ENCODE assay signal across 9 cellular contexts in the genomic region with DNA sequence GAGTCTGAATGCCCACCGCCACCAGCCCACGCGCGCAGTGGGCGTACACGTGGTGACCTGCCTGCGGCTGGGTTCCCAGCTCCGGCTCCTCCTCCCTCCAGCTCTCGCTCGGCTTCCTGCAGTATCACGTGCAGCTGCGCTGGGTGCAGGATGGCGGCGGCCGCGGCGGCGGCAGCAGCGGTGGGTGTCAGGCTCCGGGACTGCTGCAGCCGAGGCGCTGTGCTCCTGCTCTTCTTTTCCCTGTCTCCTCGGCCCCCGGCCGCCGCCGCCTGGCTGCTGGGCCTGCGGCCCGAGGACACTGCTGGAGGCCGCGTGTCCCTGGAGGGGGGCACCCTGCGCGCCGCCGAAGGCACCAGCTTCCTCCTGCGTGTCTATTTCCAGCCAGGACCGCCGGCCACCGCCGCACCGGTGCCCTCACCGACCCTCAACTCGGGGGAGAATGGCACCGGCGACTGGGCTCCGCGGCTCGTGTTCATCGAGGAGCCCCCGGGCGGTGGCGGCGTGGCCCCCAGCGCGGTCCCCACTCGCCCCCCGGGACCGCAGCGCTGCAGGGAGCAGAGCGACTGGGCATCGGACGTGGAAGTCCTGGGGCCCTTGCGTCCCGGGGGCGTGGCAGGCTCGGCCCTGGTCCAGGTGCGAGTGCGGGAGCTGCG. TPM values are rescaled to one million over a fixed set of nuclear protein-coding genes. Genes with fewer than 3 reads are reported as not detected.
DNase-seq lines count a peak whose midpoint lies in the region; ATAC-seq and TF ChIP-seq lines count a peak whose summit lies in the region.
"Had no signal": no experiment of that assay in that cellular context is flagged by ENCODE, and none has a peak within 500 bp of the region (broad histone marks: within the 10 kb centered on the region; RNA-seq: fewer than 3 reads in every experiment).

CNNM1 (plus strand) TSS at position 119 of the 653 bp plus-strand sequence; CDS start at position 151, 32 bp downstream.

- no peak within 1 kb of the TSS for H3K4me2 ChIP-seq in Karpas-422 (ENCODE audit: low read depth, low read length, poor library complexity, severe bottlenecking)

- intact Hi-C loops in naive thymus-derived CD4-positive, alpha-beta T cell (cut with micrococcal nuclease): no loop called here
- intact Hi-C loops in thyroid gland (cut with DNase I): no loop called here

- 0 to 1% methylated on average over 4 to 28 of the region's 69 CpGs for WGBS in thyroid gland, 2 donors

- peak within 1 kb of the TSS; percentile 39 to 80 (median 70) for H3K4me3 Mint-ChIP-seq in naive thymus-derived CD4-positive, alpha-beta T cell

- H2AFZ ChIP-seq in Karpas-422 (ENCODE audit: low read length): no peak within 1 kb of the TSS

- TF ChIP-seq POLR2A in thyroid gland (IDR thresholded peaks at IDR 0.05): no peak

- peaks cover 0 to 9% (median 0%) of the 10 kb centered on the region in 11 donors for H3K9me3 Mint-ChIP-seq in naive thymus-derived CD4-positive, alpha-beta T cell

- peaks cover 0 to 26% (median 15%) of the 10 kb centered on the region in 7 donors for H3K4me1 Mint-ChIP-seq in naive thymus-derived CD4-positive, alpha-beta T cell

- H4K20me1 ChIP-seq in Karpas-422 (ENCODE audit: insufficient read depth, low read depth, low read length): no peaks in the 10 kb centered on the region

- H3K4me1 ChIP-seq in naive thymus-derived CD4-positive, alpha-beta T cell (ENCODE audit: control insufficient read depth in 2 of 2, insufficient read depth in 2 of 2, low read length in 2 of 2): no peaks in the 10 kb centered on the region
- H3K4me1 ChIP-seq in thyroid gland (peaks cover 11 to 17% of the 10 kb centered on the region in 2 donors), Karpas-422 (ENCODE audit: low read length) (no peaks in the 10 kb centered on the region)

- no peaks in the 10 kb centered on the region for H3K36me3 ChIP-seq in naive thymus-derived CD4-positive, alpha-beta T cell (ENCODE audit: control insufficient read depth in 2 of 3, insufficient read depth in 3 of 3, low read length in 3 of 3)
- H3K36me3 ChIP-seq in thyroid gland (no peaks in the 10 kb centered on the region), Karpas-422 (ENCODE audit: insufficient read depth, low read length) (no peaks in the 10 kb centered on the region)

- H3K9ac ChIP-seq in Karpas-422 (ENCODE audit: low read length): no peak within 1 kb of the TSS

- peaks cover 0 to 6% of the 10 kb centered on the region in 2 donors for H3K27me3 ChIP-seq in naive thymus-derived CD4-positive, alpha-beta T cell (ENCODE audit: control insufficient read depth in 2 of 2, insufficient read depth in 2 of 2, low read length in 2 of 2)
- H3K27me3 ChIP-seq in thyroid gland: no peaks in the 10 kb centered on the region
- no peaks in the 10 kb centered on the region for H3K27me3 ChIP-seq in Karpas-422 (ENCODE audit: low read length)

- H3K9me3 ChIP-seq in naive thymus-derived CD4-positive, alpha-beta T cell (ENCODE audit: control insufficient read depth in 2 of 3, low read length in 3 of 3): no peaks in the 10 kb centered on the region
- H3K9me3 ChIP-seq in thyroid gland: no peaks in the 10 kb centered on the region
- no peaks in the 10 kb centered on the region for H3K9me3 ChIP-seq in Karpas-422 (ENCODE audit: low read length)

- no peaks in the 10 kb centered on the region for H3K9me2 ChIP-seq in Karpas-422 (replicated peaks; ENCODE audit: insufficient read depth, low read length)

- DNase-seq in 8988T (peak; percentile 48), epithelial cell of proximal tubule (ENCODE audit: low read depth) (no peak), thyroid gland (peak; percentile 29 to 41), Karpas-422 (no peak)
- peak; percentile 30 for DNase-seq in activated CD4-positive, CD25-positive, alpha-beta regulatory T cell treated with anti-CD3 and anti-CD28 coated beads, Interleukin-2, amount 50 U/mL, for 72 hours
- DNase-seq in naive thymus-derived CD4-positive, alpha-beta T cell: peak in 4 of 9 donors; percentile 8 to 35 (median 12)

- H3K27ac Mint-ChIP-seq in naive thymus-derived CD4-positive, alpha-beta T cell: peak within 1 kb of the TSS in 1 of 9 donors; percentile 12

- POLR2A ChIA-PET in naive thymus-derived CD4-positive, alpha-beta T cell (lab: Charles Lee): no interaction called here

- CTCF ChIA-PET in naive thymus-derived CD4-positive, alpha-beta T cell (lab: Charles Lee): no interaction called here

- peaks cover 0 to 6% (median 2%) of the 10 kb centered on the region in 5 donors for H3K36me3 Mint-ChIP-seq in naive thymus-derived CD4-positive, alpha-beta T cell

- H3K4me3 ChIP-seq in epithelial cell of proximal tubule (ENCODE audit: low read depth, low read length) (peak within 1 kb of the TSS; percentile 57), thyroid gland (replicated peaks in 1 of 3) (peak within 1 kb of the TSS in 1 of 3 donors; percentile 28), Karpas-422 (ENCODE audit: low read length) (no peak within 1 kb of the TSS)
- H3K4me3 ChIP-seq in naive thymus-derived CD4-positive, alpha-beta T cell (ENCODE audit: low read length): peak within 1 kb of the TSS; percentile 41

- peaks cover 26 to 47% (median 45%) of the 10 kb centered on the region in 5 donors for H3K27me3 Mint-ChIP-seq in naive thymus-derived CD4-positive, alpha-beta T cell

- no peaks in the 10 kb centered on the region for H3K79me2 ChIP-seq in Karpas-422 (ENCODE audit: low read length)

- ATAC-seq in GM18511 (IDR thresholded peaks at IDR 0.05; ENCODE audit: unreplicated experiment) (peak; percentile 78), HG03378 (IDR thresholded peaks at IDR 0.05; ENCODE audit: unreplicated experiment) (peak; percentile 67)
- ATAC-seq in naive thymus-derived CD4-positive, alpha-beta T cell: no peak

- no peak for TF ChIP-seq CTCF in epithelial cell of proximal tubule (conservative IDR thresholded peaks at IDR 0.05; ENCODE audit: low read depth, low read length)
- TF ChIP-seq CTCF in thyroid gland (IDR thresholded peaks at IDR 0.05): no peak

- no peak within 1 kb of the TSS for H3K27ac ChIP-seq in naive thymus-derived CD4-positive, alpha-beta T cell (ENCODE audit: low read depth, low read length)
- no peak within 1 kb of the TSS for H3K27ac ChIP-seq in thyroid gland
- no peak within 1 kb of the TSS for H3K27ac ChIP-seq in Karpas-422 (ENCODE audit: low read length)
- H3K27ac ChIP-seq: epithelial cell of prostate had no signal

RNA-seq across cellular contexts. Expression of gene CNNM1, which starts in this region (rescaled TPM):
- 0.22 and 0.63 TPM in 2 replicates for total RNA-seq in epithelial cell of proximal tubule
- total RNA-seq in naive thymus-derived CD4-positive, alpha-beta T cell: 1 to 10 TPM in 1 of 5 experiments, under 1 TPM in 4; 0.24 to 1.9 (median 0.57) TPM
- polyA plus RNA-seq in naive thymus-derived CD4-positive, alpha-beta T cell: under 1 TPM; 0.12 to 0.30 TPM
- under 1 TPM; 0.27 to 0.67 (median 0.50) TPM for total RNA-seq in thyroid gland
- not detected in 2 replicates for total RNA-seq in Karpas-422 (2014; rRNA removed; shearing (Covaris generic); ENCODE audit: low replicate concordance)

Comparison
In these comparisons a context has a peak if more than half of its experiments do, and no peak if none do; other contexts are left out.
1. Peak in DNase-seq in thyroid gland; RNA of the gene not detected or under 1 TPM.
2. DNase-seq: peak in 8988T (single experiment) and activated CD4-positive, CD25-positive, alpha-beta regulatory T cell treated with anti-CD3 and anti-CD28 coated beads, Interleukin-2, amount 50 U/mL, for 72 hours (single experiment); none in epithelial cell of proximal tubule (single experiment) and Karpas-422 (single experiment).